8 cellular contexts compared by ENCODE assay signal in the genomic region with DNA sequence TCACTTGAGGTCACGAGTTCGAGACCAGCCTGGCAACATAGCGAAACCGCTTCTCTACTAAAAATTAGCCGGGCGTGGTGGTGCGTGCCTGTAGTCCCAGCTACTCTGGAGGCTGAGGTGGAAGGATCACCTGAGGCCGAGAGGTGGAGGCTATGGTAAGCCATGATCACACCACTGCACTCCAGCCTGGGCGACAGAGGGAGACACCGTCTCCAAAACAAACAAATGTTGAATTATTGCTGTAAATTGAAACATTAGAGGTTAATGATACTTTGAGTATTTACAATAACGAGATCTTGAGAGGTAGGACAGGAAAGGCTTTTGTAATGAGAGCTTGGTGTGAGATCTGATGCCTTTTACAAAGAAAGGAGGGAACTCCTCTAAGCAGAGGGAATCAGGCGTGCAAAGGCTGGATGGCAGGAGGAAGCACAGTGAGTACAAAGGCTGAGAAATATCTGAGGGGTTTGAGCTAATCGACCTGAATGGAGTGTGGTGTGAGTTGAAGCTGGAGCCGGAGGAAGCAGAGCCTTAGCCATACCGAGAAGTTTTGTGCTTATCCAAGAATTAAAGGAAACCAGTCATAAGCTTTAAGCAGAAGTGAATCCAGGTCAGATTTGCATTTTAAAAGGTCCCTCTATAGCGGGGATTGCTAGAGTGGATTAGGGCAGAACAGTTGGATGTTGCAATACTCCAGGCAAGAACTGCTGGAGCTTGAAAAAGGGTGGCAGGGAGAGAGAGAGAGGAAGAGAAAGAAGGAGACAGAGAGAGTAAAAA. TPM values are rescaled to one million over a fixed set of nuclear protein-coding genes. Genes with fewer than 3 reads are reported as not detected.
DNase-seq lines count a peak whose midpoint lies in the region; ATAC-seq and TF ChIP-seq lines count a peak whose summit lies in the region.

No MANE protein-coding gene starts in this region.

- intact Hi-C loops in cardiac septum (cut with DNase I) = no loop called here

- H3K27ac ChIP-seq in cardiac muscle cell = no peak overlapping the region
- H3K27ac ChIP-seq in brain microvascular endothelial cell = peak overlapping the region; percentile 83
- H3K27ac ChIP-seq in substantia nigra (ENCODE audit: low read depth, low read length, poor library complexity, severe bottlenecking) = peak overlapping the region; percentile 52

- TF ChIP-seq CTCF in cardiac muscle cell (IDR thresholded peaks at IDR 0.05; ENCODE audit: low read depth, low read length) = no peak
- TF ChIP-seq CTCF in brain microvascular endothelial cell (IDR thresholded peaks at IDR 0.05; ENCODE audit: low read depth, low read length, missing control alignments) = no peak

- H3K4me3 ChIP-seq in cardiac muscle cell (peak overlapping the region; percentile 54), brain microvascular endothelial cell (ENCODE audit: low read depth, low read length) (peak overlapping the region; percentile 92)

- H3K27me3 ChIP-seq in cardiac muscle cell (no peaks in the 10 kb centered on the region), brain microvascular endothelial cell (replicated peaks) (no peaks in the 10 kb centered on the region)

- in situ Hi-C loops in brain microvascular endothelial cell (cut with HindIII; ENCODE audit: low pct_ligation_motif_present, low sequenced_read_pairs) = no loop called here

- H3K9me3 ChIP-seq in cardiac muscle cell (ENCODE audit: low read depth) = no peaks in the 10 kb centered on the region

- DNase-seq in cardiac muscle cell (ENCODE audit: low read depth in 1 of 2, low spot score in 1 of 2) = peak in 1 of 2 donors; percentile 76
- no peak for DNase-seq in cardiac septum (ENCODE audit: low spot score)
- peak; percentile 77 for DNase-seq in NCI-H774 (lab: John Stamatoyannopoulos, UW)
- DNase-seq in brain microvascular endothelial cell = no peak
- DNase-seq in left lobe of liver (ENCODE audit: low spot score) = no peak
- peak in 10 of 49 donors; percentile 3 to 44 (median 10) for DNase-seq in substantia nigra (lab: John Stamatoyannopoulos, UW)
- DNase-seq in superior temporal gyrus (ENCODE audit: extremely low spot score) = no peak

- peak; percentile 39 for ATAC-seq in left lobe of liver
- no peak for ATAC-seq in HG03159 (IDR thresholded peaks at IDR 0.05; ENCODE audit: unreplicated experiment)

- H3K36me3 ChIP-seq in cardiac muscle cell (no peaks in the 10 kb centered on the region), brain microvascular endothelial cell (replicated peaks) (no peaks in the 10 kb centered on the region)

- peaks cover 8% of the 10 kb centered on the region for H3K4me1 ChIP-seq in cardiac muscle cell (ENCODE audit: low read depth)

RNA-seq across cellular contexts. Expression of gene RHNO1, which starts 1.1 kb away (rescaled TPM):
- 27.7 and 50.6 TPM in 2 replicates for total RNA-seq in cardiac muscle cell
- 44.2 and 80.8 TPM in 2 replicates for polyA plus RNA-seq in cardiac muscle cell
- 8.3 TPM for total RNA-seq in cardiac septum
- total RNA-seq in left lobe of liver = 1.8 TPM

RNA-seq across cellular contexts. Expression of gene FOXM1, which starts 1.2 kb away (rescaled TPM):
- total RNA-seq in cardiac muscle cell (9.9 and 36.1 TPM in 2 replicates), cardiac septum (0.24 TPM), left lobe of liver (0.86 TPM)
- polyA plus RNA-seq in cardiac muscle cell = 11.5 and 44.3 TPM in 2 replicates

RNA-seq across cellular contexts. Expression of gene TULP3, which starts 12.5 kb away (rescaled TPM):
- total RNA-seq in cardiac muscle cell (19.5 and 20.1 TPM in 2 replicates), cardiac septum (6.2 TPM), left lobe of liver (2.7 TPM)
- polyA plus RNA-seq in cardiac muscle cell = 25.8 and 30.4 TPM in 2 replicates

RNA-seq across cellular contexts. Expression of gene TEX52, which starts 21.3 kb away (rescaled TPM):
- not detected in 2 replicates for total RNA-seq in cardiac muscle cell
- 0.15 TPM in 1 of 2 replicates, not detected in the other for polyA plus RNA-seq in cardiac muscle cell
- total RNA-seq in cardiac septum = not detected
- total RNA-seq in left lobe of liver = not detected

RNA-seq across cellular contexts. Expression of gene NRIP2, which starts 43.3 kb away (rescaled TPM):
- not detected in 2 replicates for total RNA-seq in cardiac muscle cell
- 1.3 and 1.4 TPM in 2 replicates for polyA plus RNA-seq in cardiac muscle cell
- total RNA-seq in cardiac septum = 2.9 TPM
- 0.15 TPM for total RNA-seq in left lobe of liver
